In genomic region chr14:32808574-32809098, GRCh38 we compare ENCODE assay signal across 13 cellular contexts.
DNase-seq lines count a peak whose midpoint lies in the region; ATAC-seq, FAIRE-seq and TF ChIP-seq lines count a peak whose summit lies in the region.
"Had no signal": no experiment of that assay in that cellular context is flagged by ENCODE, and none has a peak within 500 bp of the region (broad histone marks: within the 10 kb centered on the region; RNA-seq: fewer than 3 reads in every experiment).

No MANE protein-coding gene starts in this region.

- peaks cover 49% of the 10 kb centered on the region for H3K36me3 Mint-ChIP-seq in brain

- no peak for TF ChIP-seq POLR2A in right lobe of liver (IDR thresholded peaks at IDR 0.05)
- TF ChIP-seq POLR2A in HepG2 (IDR thresholded peaks at IDR 0.05; ENCODE audit: insufficient read depth in 1 of 2, low read depth in 2 of 2, low read length in 2 of 2): no peak

- H3K36me3 ChIP-seq in right lobe of liver (no peaks in the 10 kb centered on the region), HepG2 (replicated peaks in 1 of 2; ENCODE audit: control insufficient read depth in 1 of 2, insufficient read depth in 2 of 2, low read length in 2 of 2) (no peaks in the 10 kb centered on the region)
- H3K36me3 ChIP-seq: BE2C had no signal

- intact Hi-C loops in right lobe of liver (cut with DNase I) (no loop called here), HepG2 (cut with micrococcal nuclease; ENCODE audit: unreplicated experiment) (no loop called here)

- POLR2A ChIA-PET in HepG2 (lab: Yijun Ruan, JAX): no interaction called here

- no peak overlapping the region for H3K4me2 ChIP-seq in HepG2 (ENCODE audit: low read depth, low read length)

- H3K9ac ChIP-seq in HepG2 (ENCODE audit: insufficient read depth, low read depth, low read length): no peak overlapping the region

- ATAC-seq in right lobe of liver: peak; percentile 49 to 81 (median 69)
- ATAC-seq in HepG2: no peak
- ATAC-seq in GM19463 (IDR thresholded peaks at IDR 0.05; ENCODE audit: unreplicated experiment): no peak
- ATAC-seq in GM21528 (IDR thresholded peaks at IDR 0.05; ENCODE audit: low FRiP score, unreplicated experiment): no peak

- peak overlapping the region; percentile 43 to 94 (median 85) for H3K27ac Mint-ChIP-seq in brain

- no peak overlapping the region for H3K4me3 ChIP-seq in right lobe of liver
- no peak overlapping the region for H3K4me3 ChIP-seq in HepG2 (replicated peaks in 1 of 3; ENCODE audit: insufficient read depth in 1 of 3, low read depth in 2 of 3, low read length in 3 of 3)

- TF ChIP-seq CTCF in right lobe of liver (IDR thresholded peaks at IDR 0.05): no peak
- TF ChIP-seq CTCF in HepG2 (CRISPR knock-in tag; IDR thresholded peaks at IDR 0.05): no peak
- no peak for TF ChIP-seq CTCF in brain (conservative IDR thresholded peaks at IDR 0.05)
- no peak for TF ChIP-seq CTCF in GM13977 (IDR thresholded peaks at IDR 0.05; ENCODE audit: extremely low read depth, insufficient read depth, missing control alignments)

- H3K9me3 Mint-ChIP-seq in brain: peaks cover 13 to 31% (median 27%) of the 10 kb centered on the region in 5 experiments

- DNase-seq in right lobe of liver (no peak), HepG2 (ENCODE audit: low spot score) (no peak), iris pigment epithelial cell (ENCODE audit: low read depth) (peak; percentile 73), GM13977 (ENCODE audit: low spot score) (no peak)
- no peak for DNase-seq in activated CD4-positive, alpha-beta T cell treated with anti-CD3 and anti-CD28 coated beads for 48 hours
- DNase-seq: activated T-cell treated with anti-CD3 and anti-CD28 coated beads for 4 hours, BE2C, NCI-H1930, SW 1271 had no signal

- BruUV-seq in HepG2 (replicated peaks; lab: Mats Ljungman, UMichigan): no TSS peak

- H2AFZ ChIP-seq in HepG2 (ENCODE audit: low read length): no peak overlapping the region

- peak overlapping the region in 4 of 5 experiments; percentile 26 to 82 (median 64) for H3K4me3 Mint-ChIP-seq in brain

- TF ChIP-seq RAD21 in HepG2 (CRISPR knock-in tag; IDR thresholded peaks at IDR 0.05): no peak

- in situ Hi-C loops in HepG2 (cut with HindIII; ENCODE audit: extremely low pct_ligation_motif_present, low pct_unique_long_range_greater_than_20kb): no loop called here
- in situ Hi-C loops in GM13977 (cut with MboI; ENCODE audit: low pct_unique_long_range_greater_than_20kb, low sequenced_read_pairs, unreplicated experiment): no loop called here

- no peaks in the 10 kb centered on the region for H3K4me1 ChIP-seq in right lobe of liver
- H3K4me1 ChIP-seq in HepG2 (ENCODE audit: insufficient read depth, low read length): no peaks in the 10 kb centered on the region
- H3K4me1 ChIP-seq: BE2C had no signal

- no peak overlapping the region for H3K27ac ChIP-seq in right lobe of liver
- no peak overlapping the region for H3K27ac ChIP-seq in HepG2 (ENCODE audit: extremely low read length, insufficient read depth, low read length)

- H4K20me1 ChIP-seq in HepG2 (ENCODE audit: insufficient read depth, low read length): no peaks in the 10 kb centered on the region

- 43% methylated on average over 7 of the region's 7 CpGs for WGBS in right lobe of liver (ENCODE audit: insufficient coverage, low coverage, low lambda C conversion rate, missing lambda C conversion rate)
- WGBS in HepG2 (ENCODE audit: low lambda C conversion rate): 19% methylated on average over 7 of the region's 7 CpGs

- no peaks in the 10 kb centered on the region for H3K27me3 Mint-ChIP-seq in brain

- FAIRE-seq in HepG2 (lab: Jason Lieb, UNC): no peak
- FAIRE-seq: islet of Langerhans had no signal

- peaks cover 42% of the 10 kb centered on the region for H3K4me1 Mint-ChIP-seq in brain

- H3K27me3 ChIP-seq in right lobe of liver (no peaks in the 10 kb centered on the region), HepG2 (ENCODE audit: control insufficient read depth in 1 of 2, insufficient read depth in 2 of 2, low read length in 2 of 2) (no peaks in the 10 kb centered on the region)
- H3K27me3 ChIP-seq: BE2C had no signal

- no peaks in the 10 kb centered on the region for H3K79me2 ChIP-seq in HepG2 (ENCODE audit: insufficient read depth, low read length)

- no peaks in the 10 kb centered on the region for H3K9me3 ChIP-seq in right lobe of liver
- peaks cover 86% of the 10 kb centered on the region for H3K9me3 ChIP-seq in HepG2 (ENCODE audit: low read length)
- H3K9me3 ChIP-seq: BE2C had no signal

- no peak for TF ChIP-seq EP300 in HepG2 (IDR thresholded peaks at IDR 0.05; ENCODE audit: low read depth in 2 of 2, low read length in 2 of 2)
- TF ChIP-seq EP300 in HepG2 (CRISPR knock-in tag; IDR thresholded peaks at IDR 0.05; ENCODE audit: borderline replicate concordance): no peak

- CTCF ChIA-PET in HepG2 (lab: Yijun Ruan, JAX; ENCODE audit: low intra/inter-chr PET ratio, low total read pairs): no interaction called here

TF ChIP-seq in HepG2, 621 proteins besides CTCF, POLR2A, EP300 and RAD21:
- TF ChIP-seq ZNF337 (CRISPR knock-in tag; IDR thresholded peaks at IDR 0.05; ENCODE audit: borderline replicate concordance, low read depth) (no peak), ZGPAT (CRISPR knock-in tag; IDR thresholded peaks at IDR 0.05) (no peak), KDM2A (CRISPR knock-in tag; IDR thresholded peaks at IDR 0.05; ENCODE audit: borderline replicate concordance, low read depth) (no peak), HDAC2 (CRISPR knock-in tag; IDR thresholded peaks at IDR 0.05) (no peak), SMYD3 (CRISPR knock-in tag; IDR thresholded peaks at IDR 0.05) (no peak), MAFG (CRISPR knock-in tag; IDR thresholded peaks at IDR 0.05) (no peak), YY1 (IDR thresholded peaks at IDR 0.05; ENCODE audit: insufficient read depth, insufficient replicate concordance, low read depth, low read length) (no peak), SP140L (CRISPR knock-in tag; IDR thresholded peaks at IDR 0.05; ENCODE audit: borderline replicate concordance) (no peak), GABPA (IDR thresholded peaks at IDR 0.05; ENCODE audit: low read depth, low read length) (no peak), GABPA (CRISPR knock-in tag; IDR thresholded peaks at IDR 0.05; ENCODE audit: low read depth) (no peak)
- TF ChIP-seq, protein P1, sequence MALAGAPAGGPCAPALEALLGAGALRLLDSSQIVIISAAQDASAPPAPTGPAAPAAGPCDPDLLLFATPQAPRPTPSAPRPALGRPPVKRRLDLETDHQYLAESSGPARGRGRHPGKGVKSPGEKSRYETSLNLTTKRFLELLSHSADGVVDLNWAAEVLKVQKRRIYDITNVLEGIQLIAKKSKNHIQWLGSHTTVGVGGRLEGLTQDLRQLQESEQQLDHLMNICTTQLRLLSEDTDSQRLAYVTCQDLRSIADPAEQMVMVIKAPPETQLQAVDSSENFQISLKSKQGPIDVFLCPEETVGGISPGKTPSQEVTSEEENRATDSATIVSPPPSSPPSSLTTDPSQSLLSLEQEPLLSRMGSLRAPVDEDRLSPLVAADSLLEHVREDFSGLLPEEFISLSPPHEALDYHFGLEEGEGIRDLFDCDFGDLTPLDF (CRISPR knock-in tag; IDR thresholded peaks at IDR 0.05): no peak

Comparison
In these comparisons a context has a peak if more than half of its experiments do, and no peak if none do; other contexts are left out.
1. ATAC-seq: peak in right lobe of liver (4 of 4); none in HepG2 (single experiment), GM19463 (single experiment) and GM21528 (single experiment).